2 cellular contexts compared by ENCODE assay signal in the genomic region with DNA sequence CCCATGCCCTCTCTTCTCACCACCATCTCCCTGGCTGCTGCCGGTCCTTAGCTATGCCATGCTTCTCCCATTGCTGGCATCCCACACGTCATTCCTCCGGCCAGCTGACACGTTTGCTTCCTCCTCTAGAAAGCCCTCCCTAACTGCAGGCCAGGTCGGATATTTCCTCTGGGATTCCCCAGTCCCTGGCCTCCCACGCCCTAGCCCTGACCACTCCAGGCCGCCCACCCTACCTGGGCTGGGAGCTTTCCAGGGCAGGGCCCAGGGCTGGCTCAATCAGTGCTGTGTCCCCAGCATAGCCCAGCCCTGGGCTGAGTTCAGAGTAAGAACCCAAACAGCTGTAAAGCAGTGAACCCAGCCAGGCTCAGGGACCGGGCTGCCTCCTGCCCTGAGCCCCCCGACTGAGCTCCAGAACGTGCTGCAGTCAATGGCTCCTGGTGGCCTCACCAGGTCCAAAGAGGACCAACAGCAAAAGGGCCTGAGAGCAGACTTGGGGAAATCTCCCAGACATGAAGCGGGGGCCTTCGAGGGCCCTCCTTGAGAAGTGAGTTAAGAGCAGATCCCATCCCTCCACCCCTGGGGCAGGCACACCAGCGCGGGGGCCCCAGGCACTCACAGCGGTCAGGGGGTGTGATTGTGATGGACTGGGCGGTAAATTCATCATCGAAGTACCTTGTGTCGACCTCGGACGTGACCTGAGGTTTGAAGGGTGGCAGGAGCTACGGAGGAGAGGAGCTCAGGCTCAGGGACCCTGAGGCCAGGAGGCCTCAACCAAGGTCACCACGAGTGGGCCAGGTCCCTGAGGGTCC.
TF ChIP-seq lines count a peak whose summit lies in the region.

No MANE protein-coding gene starts in this region.

TF ChIP-seq in GM23338, 12 proteins besides CTCF, POLR2A, EP300 and RAD21 (continues in another document):
- TF ChIP-seq STAT1 (IDR thresholded peaks at IDR 0.05; ENCODE audit: unreplicated experiment) = no peak
- TF ChIP-seq, protein P1, sequence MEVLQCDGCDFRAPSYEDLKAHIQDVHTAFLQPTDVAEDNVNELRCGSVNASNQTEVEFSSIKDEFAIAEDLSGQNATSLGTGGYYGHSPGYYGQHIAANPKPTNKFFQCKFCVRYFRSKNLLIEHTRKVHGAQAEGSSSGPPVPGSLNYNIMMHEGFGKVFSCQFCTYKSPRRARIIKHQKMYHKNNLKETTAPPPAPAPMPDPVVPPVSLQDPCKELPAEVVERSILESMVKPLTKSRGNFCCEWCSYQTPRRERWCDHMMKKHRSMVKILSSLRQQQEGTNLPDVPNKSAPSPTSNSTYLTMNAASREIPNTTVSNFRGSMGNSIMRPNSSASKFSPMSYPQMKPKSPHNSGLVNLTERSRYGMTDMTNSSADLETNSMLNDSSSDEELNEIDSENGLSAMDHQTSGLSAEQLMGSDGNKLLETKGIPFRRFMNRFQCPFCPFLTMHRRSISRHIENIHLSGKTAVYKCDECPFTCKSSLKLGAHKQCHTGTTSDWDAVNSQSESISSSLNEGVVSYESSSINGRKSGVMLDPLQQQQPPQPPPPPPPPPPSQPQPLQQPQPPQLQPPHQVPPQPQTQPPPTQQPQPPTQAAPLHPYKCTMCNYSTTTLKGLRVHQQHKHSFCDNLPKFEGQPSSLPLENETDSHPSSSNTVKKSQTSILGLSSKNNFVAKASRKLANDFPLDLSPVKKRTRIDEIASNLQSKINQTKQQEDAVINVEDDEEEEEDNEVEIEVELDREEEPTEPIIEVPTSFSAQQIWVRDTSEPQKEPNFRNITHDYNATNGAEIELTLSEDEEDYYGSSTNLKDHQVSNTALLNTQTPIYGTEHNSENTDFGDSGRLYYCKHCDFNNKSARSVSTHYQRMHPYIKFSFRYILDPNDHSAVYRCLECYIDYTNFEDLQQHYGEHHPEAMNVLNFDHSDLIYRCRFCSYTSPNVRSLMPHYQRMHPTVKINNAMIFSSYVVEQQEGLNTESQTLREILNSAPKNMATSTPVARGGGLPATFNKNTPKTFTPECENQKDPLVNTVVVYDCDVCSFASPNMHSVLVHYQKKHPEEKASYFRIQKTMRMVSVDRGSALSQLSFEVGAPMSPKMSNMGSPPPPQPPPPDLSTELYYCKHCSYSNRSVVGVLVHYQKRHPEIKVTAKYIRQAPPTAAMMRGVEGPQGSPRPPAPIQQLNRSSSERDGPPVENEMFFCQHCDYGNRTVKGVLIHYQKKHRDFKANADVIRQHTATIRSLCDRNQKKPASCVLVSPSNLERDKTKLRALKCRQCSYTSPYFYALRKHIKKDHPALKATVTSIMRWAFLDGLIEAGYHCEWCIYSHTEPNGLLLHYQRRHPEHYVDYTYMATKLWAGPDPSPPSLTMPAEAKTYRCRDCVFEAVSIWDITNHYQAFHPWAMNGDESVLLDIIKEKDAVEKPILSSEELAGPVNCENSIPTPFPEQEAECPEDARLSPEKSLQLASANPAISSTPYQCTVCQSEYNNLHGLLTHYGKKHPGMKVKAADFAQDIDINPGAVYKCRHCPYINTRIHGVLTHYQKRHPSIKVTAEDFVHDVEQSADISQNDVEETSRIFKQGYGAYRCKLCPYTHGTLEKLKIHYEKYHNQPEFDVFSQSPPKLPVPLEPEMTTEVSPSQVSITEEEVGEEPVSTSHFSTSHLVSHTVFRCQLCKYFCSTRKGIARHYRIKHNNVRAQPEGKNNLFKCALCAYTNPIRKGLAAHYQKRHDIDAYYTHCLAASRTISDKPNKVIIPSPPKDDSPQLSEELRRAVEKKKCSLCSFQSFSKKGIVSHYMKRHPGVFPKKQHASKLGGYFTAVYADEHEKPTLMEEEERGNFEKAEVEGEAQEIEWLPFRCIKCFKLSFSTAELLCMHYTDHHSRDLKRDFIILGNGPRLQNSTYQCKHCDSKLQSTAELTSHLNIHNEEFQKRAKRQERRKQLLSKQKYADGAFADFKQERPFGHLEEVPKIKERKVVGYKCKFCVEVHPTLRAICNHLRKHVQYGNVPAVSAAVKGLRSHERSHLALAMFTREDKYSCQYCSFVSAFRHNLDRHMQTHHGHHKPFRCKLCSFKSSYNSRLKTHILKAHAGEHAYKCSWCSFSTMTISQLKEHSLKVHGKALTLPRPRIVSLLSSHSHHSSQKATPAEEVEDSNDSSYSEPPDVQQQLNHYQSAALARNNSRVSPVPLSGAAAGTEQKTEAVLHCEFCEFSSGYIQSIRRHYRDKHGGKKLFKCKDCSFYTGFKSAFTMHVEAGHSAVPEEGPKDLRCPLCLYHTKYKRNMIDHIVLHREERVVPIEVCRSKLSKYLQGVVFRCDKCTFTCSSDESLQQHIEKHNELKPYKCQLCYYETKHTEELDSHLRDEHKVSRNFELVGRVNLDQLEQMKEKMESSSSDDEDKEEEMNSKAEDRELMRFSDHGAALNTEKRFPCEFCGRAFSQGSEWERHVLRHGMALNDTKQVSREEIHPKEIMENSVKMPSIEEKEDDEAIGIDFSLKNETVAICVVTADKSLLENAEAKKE (CRISPR knock-in tag; IDR thresholded peaks at IDR 0.05) = no peak
- no peak for TF ChIP-seq POLR2AphosphoS5 (IDR thresholded peaks at IDR 0.05; ENCODE audit: low read depth)
- TF ChIP-seq, protein P2, sequence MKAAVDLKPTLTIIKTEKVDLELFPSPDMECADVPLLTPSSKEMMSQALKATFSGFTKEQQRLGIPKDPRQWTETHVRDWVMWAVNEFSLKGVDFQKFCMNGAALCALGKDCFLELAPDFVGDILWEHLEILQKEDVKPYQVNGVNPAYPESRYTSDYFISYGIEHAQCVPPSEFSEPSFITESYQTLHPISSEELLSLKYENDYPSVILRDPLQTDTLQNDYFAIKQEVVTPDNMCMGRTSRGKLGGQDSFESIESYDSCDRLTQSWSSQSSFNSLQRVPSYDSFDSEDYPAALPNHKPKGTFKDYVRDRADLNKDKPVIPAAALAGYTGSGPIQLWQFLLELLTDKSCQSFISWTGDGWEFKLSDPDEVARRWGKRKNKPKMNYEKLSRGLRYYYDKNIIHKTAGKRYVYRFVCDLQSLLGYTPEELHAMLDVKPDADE (IDR thresholded peaks at IDR 0.05) = no peak
- no peak for TF ChIP-seq JUNB (IDR thresholded peaks at IDR 0.05; ENCODE audit: unreplicated experiment)
- TF ChIP-seq CREB1 (CRISPR knock-in tag; IDR thresholded peaks at IDR 0.05; ENCODE audit: low read depth) = no peak
- TF ChIP-seq NANOG (IDR thresholded peaks at IDR 0.05; ENCODE audit: borderline replicate concordance) = no peak
- TF ChIP-seq EZH2phosphoT487 (IDR thresholded peaks at IDR 0.05; ENCODE audit: unreplicated experiment) = no peak

TF ChIP-seq in K562, 482 proteins besides CTCF, POLR2A, EP300 and RAD21:
- TF ChIP-seq GTF3C2 (IDR thresholded peaks at IDR 0.05; ENCODE audit: borderline replicate concordance, extremely low read depth, insufficient read length) (no peak), RBM22 (IDR thresholded peaks at IDR 0.05; ENCODE audit: low read depth, low read length, poor library complexity, severe bottlenecking) (peak; percentile 38), ZFP36 (IDR thresholded peaks at IDR 0.05; ENCODE audit: low read depth, low read length, partially characterized antibody) (peak; percentile 31)
TF ChIP-seq in K562: peak in this region for 2.
